In the genomic region with DNA sequence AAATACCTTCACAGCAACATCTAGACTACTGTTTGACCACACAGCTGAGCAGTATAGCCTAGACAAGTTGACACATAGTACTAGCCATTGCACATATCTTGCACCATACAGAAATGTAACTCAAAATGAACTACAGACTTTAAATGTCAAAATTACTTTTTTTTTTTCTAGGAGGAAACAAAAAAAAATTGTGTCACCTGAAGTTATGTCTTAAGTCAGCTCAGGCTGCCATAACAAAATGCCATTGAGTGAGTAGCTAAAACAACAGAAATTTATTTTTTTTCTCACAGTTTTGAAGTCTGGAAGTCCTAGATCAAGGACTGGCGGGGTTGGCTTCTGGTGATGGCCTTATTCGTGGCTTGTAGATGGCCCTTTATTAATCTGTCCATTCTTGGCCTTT, we compare ENCODE assay signal across 14 cellular contexts. TPM values are rescaled to one million over a fixed set of nuclear protein-coding genes. Genes with fewer than 3 reads are reported as not detected.
"Had no signal": no experiment of that assay in that cellular context is flagged by ENCODE, and none has a peak within 500 bp of the region (broad histone marks: within the 10 kb centered on the region; RNA-seq: fewer than 3 reads in every experiment).

Gene CSAG2 (minus strand): TSS at position 101 of the 400 bp plus-strand sequence. CDS start 161 bp downstream, outside the sequence.

RNA-seq across cellular contexts. Expression of gene CSAG2, which starts in this region (rescaled TPM):
- total RNA-seq: stomach, subcutaneous adipose tissue, suprapubic skin, temporal lobe, thoracic aorta, thyroid gland, tibial nerve, transverse colon, upper lobe of left lung, upper lobe of right lung, ureter, urinary bladder, uterus, vagina had no signal
- polyA plus RNA-seq: stomach, urinary bladder had no signal
